ENCODE assay signal across 22 cellular contexts in the genomic region with DNA sequence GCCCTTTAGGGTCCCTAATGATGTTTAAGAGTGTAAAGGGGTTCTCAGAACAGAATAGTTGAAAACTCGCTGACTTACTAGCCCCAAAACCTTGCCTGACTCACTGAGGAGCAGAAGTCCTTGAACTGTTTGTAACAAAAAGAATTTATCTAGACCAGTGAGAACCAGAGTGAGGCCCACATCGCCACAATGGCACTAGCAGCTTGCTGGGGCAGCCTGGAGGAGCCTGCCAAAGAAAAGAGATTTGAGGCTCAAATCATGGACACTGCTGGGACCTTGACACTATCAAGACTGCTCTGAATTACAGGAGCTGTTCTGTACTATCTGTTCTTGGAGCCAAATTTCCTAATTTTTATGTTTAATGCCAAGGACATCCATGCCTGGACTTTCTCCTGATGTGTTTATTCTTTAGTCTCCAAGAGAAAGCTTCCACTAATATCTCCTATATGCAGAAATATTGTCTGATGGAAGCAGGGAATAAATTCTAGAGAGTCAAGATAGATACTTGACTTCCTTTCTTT.
DNase-seq lines count a peak whose midpoint lies in the region; ATAC-seq, FAIRE-seq and TF ChIP-seq lines count a peak whose summit lies in the region.
"Had no signal": no experiment of that assay in that cellular context is flagged by ENCODE, and none has a peak within 500 bp of the region (broad histone marks: within the 10 kb centered on the region; RNA-seq: fewer than 3 reads in every experiment).

No MANE protein-coding gene starts in this region.

- no peaks in the 10 kb centered on the region for H3K27me3 Mint-ChIP-seq in GM23338 (ENCODE audit: insufficient read depth, low read depth, poor library complexity)
- H3K27me3 Mint-ChIP-seq: CD4-positive, CD25-positive, alpha-beta regulatory T cell had no signal

- BruUV-seq in K562 (replicated peaks; lab: Mats Ljungman, UMichigan) = no TSS peak

- no peak for DNase-seq in GM23338 (ENCODE audit: low spot score)
- no peak for DNase-seq in K562 (ENCODE audit: extremely low read depth in 1 of 4, low spot score in 3 of 4)
- DNase-seq in ovary = peak in 4 of 5 donors; percentile 24 to 57 (median 43)
- DNase-seq in testis = peak; percentile 88
- DNase-seq in thyroid gland = no peak
- DNase-seq in activated naive CD4-positive, alpha-beta T cell treated with Interleukin-2 at 50 U/mL for 16 hours = no peak
- DNase-seq: Caco-2; CD4-positive, CD25-positive, alpha-beta regulatory T cell; CD8-positive, alpha-beta T cell; DMS153; DND-41; GM23248; HFFc6 had no signal

- H4K20me1 ChIP-seq in GM23338 (replicated peaks; ENCODE audit: insufficient read depth) = no peaks in the 10 kb centered on the region
- H4K20me1 ChIP-seq in K562 (replicated peaks; ENCODE audit: control insufficient read depth, insufficient read depth, low read length) = no peaks in the 10 kb centered on the region
- H4K20me1 ChIP-seq: BLaER1 had no signal

- ATAC-seq in GM23338 (no peak), K562 (no peak), GM19452 (IDR thresholded peaks at IDR 0.05; ENCODE audit: unreplicated experiment) (no peak)
- ATAC-seq: CD8-positive, alpha-beta T cell had no signal

- H3K4me2 ChIP-seq in GM23338 (no peak overlapping the region), K562 (ENCODE audit: insufficient read depth, low read length) (no peak overlapping the region)
- H3K4me2 ChIP-seq: BLaER1 had no signal

- in situ Hi-C loops in K562 (cut with MboI) = no loop called here

- H3K4me1 Mint-ChIP-seq in GM23338 = no peaks in the 10 kb centered on the region
- H3K4me1 Mint-ChIP-seq: B cell; CD4-positive, CD25-positive, alpha-beta regulatory T cell had no signal

- no peak overlapping the region for H3K4me3 Mint-ChIP-seq in GM23338
- H3K4me3 Mint-ChIP-seq: B cell; CD4-positive, CD25-positive, alpha-beta regulatory T cell; CD8-positive, alpha-beta T cell; HFFc6 had no signal

- H3F3A ChIP-seq in GM23338 (replicated peaks; ENCODE audit: low read depth) = no peaks in the 10 kb centered on the region

- no peak for TF ChIP-seq EP300 in K562 (IDR thresholded peaks at IDR 0.05; ENCODE audit: low read length)
- no peak for TF ChIP-seq EP300 in ovary (IDR thresholded peaks at IDR 0.05)

- TF ChIP-seq POLR2A in K562 (conservative IDR thresholded peaks at IDR 0.05) = no peak
- TF ChIP-seq POLR2A in ovary (IDR thresholded peaks at IDR 0.05) = no peak
- no peak for TF ChIP-seq POLR2A in testis (IDR thresholded peaks at IDR 0.05)
- no peak for TF ChIP-seq POLR2A in thyroid gland (IDR thresholded peaks at IDR 0.05)

- H3K27ac ChIP-seq in GM23338 (ENCODE audit: low read depth) (no peak overlapping the region), K562 (ENCODE audit: extremely low read depth, low read depth, low read length) (no peak overlapping the region), ovary (no peak overlapping the region), testis (peak overlapping the region; percentile 43 to 62), thyroid gland (no peak overlapping the region)
- H3K27ac ChIP-seq: 22Rv1, BLaER1, C4-2B, GM23248 had no signal

- CTCF ChIA-PET in K562 (lab: Yijun Ruan, JAX; ENCODE audit: low intra/inter-chr PET ratio) = no interaction called here

- H3K9me3 Mint-ChIP-seq in GM23338 = no peaks in the 10 kb centered on the region; the same call in 1 of the 3 replicates

- no peaks in the 10 kb centered on the region for H3K79me2 ChIP-seq in GM23338 (replicated peaks; ENCODE audit: insufficient read depth)
- no peaks in the 10 kb centered on the region for H3K79me2 ChIP-seq in K562 (ENCODE audit: control insufficient read depth, insufficient read depth, low read length)

- intact Hi-C loops in K562 (cut with micrococcal nuclease) = no loop called here
- intact Hi-C loops in ovary (cut with DNase I) = no loop called here
- intact Hi-C loops in testis (cut with DNase I; ENCODE audit: low total_unique reads) = no loop called here
- intact Hi-C loops in thyroid gland (cut with DNase I) = no loop called here

- H3K9ac ChIP-seq in K562 (ENCODE audit: insufficient read depth in 1 of 2, low read depth in 2 of 2, low read length in 2 of 2) = no peak overlapping the region
- H3K9ac ChIP-seq: BLaER1, GM23248 had no signal

- 0 out of 2 replicates have a peak, but pooled peaks cover 5% of the 10 kb centered on the region for H3K9me2 ChIP-seq in GM23338 (ENCODE audit: insufficient read depth)

- no peak for TF ChIP-seq RAD21 in K562 (CRISPR knock-in tag; conservative IDR thresholded peaks at IDR 0.05 in 1 of 2, IDR thresholded peaks at IDR 0.05 in 1 of 2)

- no peaks in the 10 kb centered on the region for H3K36me3 Mint-ChIP-seq in GM23338 (ENCODE audit: low read depth)
- H3K36me3 Mint-ChIP-seq: CD4-positive, CD25-positive, alpha-beta regulatory T cell; CD8-positive, alpha-beta T cell had no signal

- H2AFZ ChIP-seq in GM23338 (peak overlapping the region; percentile 59; the same call in 1 of the 2 replicates), K562 (ENCODE audit: low read depth, low read length) (no peak overlapping the region)
- H2AFZ ChIP-seq: GM23248 had no signal

- H3K27ac Mint-ChIP-seq in GM23338 = no peak overlapping the region
- H3K27ac Mint-ChIP-seq: B cell; CD4-positive, CD25-positive, alpha-beta regulatory T cell; CD8-positive, alpha-beta T cell; HFFc6 had no signal

- POLR2A ChIA-PET in K562 (lab: Yijun Ruan, JAX) = interaction anchor here (0.7 kb wide), 1 partner anchor 507 kb away, joined by 3 read pairs; a partner anchor contains a TSS

- H3K36me3 ChIP-seq in GM23338 (ENCODE audit: insufficient read depth) (no peaks in the 10 kb centered on the region), K562 (ENCODE audit: control insufficient read depth, insufficient read depth, low read length) (no peaks in the 10 kb centered on the region), ovary (no peaks in the 10 kb centered on the region), testis (ENCODE audit: low read depth, missing control alignments) (no peaks in the 10 kb centered on the region), thyroid gland (no peaks in the 10 kb centered on the region)
- H3K36me3 ChIP-seq: BLaER1, HAP-1 had no signal

- no peaks in the 10 kb centered on the region for H3K27me3 ChIP-seq in GM23338 (ENCODE audit: insufficient read depth)
- H3K27me3 ChIP-seq in K562 (ENCODE audit: control insufficient read depth in 2 of 2, insufficient read depth in 2 of 2, low read length in 2 of 2) = peaks cover 4 to 24% of the 10 kb centered on the region in 2 experiments; a peak in 4 of 5 replicates
- H3K27me3 ChIP-seq in ovary = no peaks in the 10 kb centered on the region
- H3K27me3 ChIP-seq in testis = no peaks in the 10 kb centered on the region
- H3K27me3 ChIP-seq in thyroid gland = no peaks in the 10 kb centered on the region
- H3K27me3 ChIP-seq: BLaER1 had no signal

- H3K4me1 ChIP-seq in GM23338 (ENCODE audit: insufficient read depth) (no peaks in the 10 kb centered on the region), K562 (replicated peaks in 1 of 2; ENCODE audit: control insufficient read depth in 2 of 2, insufficient read depth in 2 of 2, low read length in 2 of 2) (no peaks in the 10 kb centered on the region), ovary (ENCODE audit: insufficient read depth) (no peaks in the 10 kb centered on the region), testis (peaks cover 4% of the 10 kb centered on the region), thyroid gland (no peaks in the 10 kb centered on the region)
- H3K4me1 ChIP-seq: Caco-2, HAP-1 had no signal

- WGBS in K562 (ENCODE audit: insufficient coverage, low coverage, missing lambda C conversion rate) = 3% methylated on average over 2 of the region's 2 CpGs
- WGBS in ovary, 3 donors = 10 to 32% (median 13%) methylated on average over 2 of the region's 2 CpGs
- WGBS in testis, 2 donors = 28 to 30% methylated on average over 2 of the region's 2 CpGs
- WGBS in thyroid gland, 2 donors = 66 to 88% methylated on average over 2 of the region's 2 CpGs

- H3K9me1 ChIP-seq in K562 (ENCODE audit: control insufficient read depth, insufficient read depth, low read length) = no peaks in the 10 kb centered on the region

- peak; percentile 15 for FAIRE-seq in K562 (lab: Jason Lieb, UNC)
- FAIRE-seq: A204.1, G401.6, GM12892 had no signal

- H3K9me3 ChIP-seq in K562 (replicated peaks; ENCODE audit: control insufficient read depth, insufficient read depth, low read depth, low read length) (no peaks in the 10 kb centered on the region), ovary (no peaks in the 10 kb centered on the region), testis (no peaks in the 10 kb centered on the region), thyroid gland (no peaks in the 10 kb centered on the region)
- H3K9me3 ChIP-seq: HAP-1 had no signal

- TF ChIP-seq CTCF in GM23338 (conservative IDR thresholded peaks at IDR 0.05; ENCODE audit: low read depth in 2 of 2) (no peak), K562 (IDR thresholded peaks at IDR 0.05 in 2 of 3, conservative IDR thresholded peaks at IDR 0.05 in 1 of 3; ENCODE audit: insufficient read depth in 2 of 3, low read depth in 1 of 3, low read length in 3 of 3) (no peak), ovary (IDR thresholded peaks at IDR 0.05) (no peak), testis (IDR thresholded peaks at IDR 0.05) (no peak), thyroid gland (IDR thresholded peaks at IDR 0.05) (no peak)

- H3K4me3 ChIP-seq in GM23338 (no peak overlapping the region), K562 (no peak overlapping the region), ovary (no peak overlapping the region), testis (no peak overlapping the region), thyroid gland (replicated peaks in 1 of 3) (no peak overlapping the region)
- H3K4me3 ChIP-seq: BLaER1, GM23248, HAP-1 had no signal

TF ChIP-seq in GM23338, 12 proteins besides CTCF, POLR2A, EP300 and RAD21 (continues in another document):
- no peak for TF ChIP-seq STAT1 (IDR thresholded peaks at IDR 0.05; ENCODE audit: unreplicated experiment)

TF ChIP-seq in K562, 482 proteins besides CTCF, POLR2A, EP300 and RAD21 (continues in another document):
- TF ChIP-seq, protein P1, sequence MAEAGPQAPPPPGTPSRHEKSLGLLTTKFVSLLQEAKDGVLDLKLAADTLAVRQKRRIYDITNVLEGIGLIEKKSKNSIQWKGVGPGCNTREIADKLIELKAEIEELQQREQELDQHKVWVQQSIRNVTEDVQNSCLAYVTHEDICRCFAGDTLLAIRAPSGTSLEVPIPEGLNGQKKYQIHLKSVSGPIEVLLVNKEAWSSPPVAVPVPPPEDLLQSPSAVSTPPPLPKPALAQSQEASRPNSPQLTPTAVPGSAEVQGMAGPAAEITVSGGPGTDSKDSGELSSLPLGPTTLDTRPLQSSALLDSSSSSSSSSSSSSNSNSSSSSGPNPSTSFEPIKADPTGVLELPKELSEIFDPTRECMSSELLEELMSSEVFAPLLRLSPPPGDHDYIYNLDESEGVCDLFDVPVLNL (CRISPR knock-in tag; IDR thresholded peaks at IDR 0.05; ENCODE audit: low read depth) = no peak
- no peak for TF ChIP-seq BCL6 (CRISPR knock-in tag; IDR thresholded peaks at IDR 0.05)
- no peak for TF ChIP-seq ZNF668 (CRISPR knock-in tag; IDR thresholded peaks at IDR 0.05)
- TF ChIP-seq DMBX1 (CRISPR knock-in tag; IDR thresholded peaks at IDR 0.05; ENCODE audit: borderline replicate concordance) = no peak
- no peak for TF ChIP-seq GABPB2 (CRISPR knock-in tag; conservative IDR thresholded peaks at IDR 0.05)
- TF ChIP-seq DDX20 (tag; IDR thresholded peaks at IDR 0.05; ENCODE audit: low read depth) = no peak

Comparison
In these comparisons a context has a peak if more than half of its experiments do, and no peak if none do; other contexts are left out.
1. DNase-seq: peak in ovary (4 of 5) and testis (single experiment); none in GM23338 (single experiment), K562 (0 of 4), thyroid gland (0 of 2) and activated naive CD4-positive, alpha-beta T cell treated with Interleukin-2 at 50 U/mL for 16 hours (single experiment).
2. H3K27ac ChIP-seq: peak in testis (2 of 2); none in GM23338 (single experiment), K562 (single experiment), ovary (0 of 2) and thyroid gland (0 of 3).